ENCODE assay signal across 22 cellular contexts in the genomic region with DNA sequence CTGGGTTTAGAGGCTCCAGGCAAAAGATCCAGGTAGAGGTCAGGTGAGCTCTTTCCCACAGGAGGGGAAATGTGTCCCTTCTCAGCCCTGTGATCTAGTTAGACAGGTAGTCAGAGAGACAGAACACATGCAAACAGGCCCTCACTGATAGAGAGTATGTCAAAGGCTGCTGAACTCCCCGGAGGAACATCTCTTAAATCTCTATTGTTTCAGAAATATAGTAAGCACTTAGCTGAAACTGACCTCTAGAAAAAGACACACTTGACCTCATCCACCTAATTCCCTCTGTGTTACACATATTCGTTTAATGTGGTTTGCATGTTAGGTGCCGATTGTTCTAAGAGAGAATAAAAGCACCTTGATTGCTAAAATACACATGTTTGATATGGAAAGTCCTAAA. TPM values are rescaled to one million over a fixed set of nuclear protein-coding genes. Genes with fewer than 3 reads are reported as not detected.
"Had no signal": no experiment of that assay in that cellular context is flagged by ENCODE, and none has a peak within 500 bp of the region (broad histone marks: within the 10 kb centered on the region; RNA-seq: fewer than 3 reads in every experiment).

No MANE protein-coding gene starts in this region.

- H3K36me3 ChIP-seq: brain microvascular endothelial cell had no signal

- H3K9me3 Mint-ChIP-seq: activated CD4-positive, alpha-beta memory T cell treated with anti-CD3 and anti-CD28 coated beads, Interleukin-2, amount 10 ng/mL, durations not matched to agents 7 days and 5 days; activated naive CD8-positive, alpha-beta T cell treated with anti-CD3 and anti-CD28 coated beads for 36 hours; mesothelial cell of epicardium; nephron; type B pancreatic cell; WTC11 had no signal

- H3K79me2 ChIP-seq: hepatocyte had no signal

- H3K27ac Mint-ChIP-seq: activated CD4-positive, alpha-beta memory T cell treated with anti-CD3 and anti-CD28 coated beads, Interleukin-2, amount 10 ng/mL, durations not matched to agents 7 days and 5 days; activated CD4-positive, alpha-beta T cell treated with anti-CD3 and anti-CD28 coated beads for 36 hours; activated CD8-positive, alpha-beta memory T cell treated with anti-CD3 and anti-CD28 coated beads, Interleukin-2, amount 10 ng/mL, durations not matched to agents 7 days and 5 days; activated naive CD8-positive, alpha-beta T cell treated with anti-CD3 and anti-CD28 coated beads for 36 hours; mesothelial cell of epicardium; type B pancreatic cell; WTC11 had no signal

- H3K4me3 Mint-ChIP-seq: activated CD4-positive, alpha-beta memory T cell treated with anti-CD3 and anti-CD28 coated beads, Interleukin-2, amount 10 ng/mL, durations not matched to agents 7 days and 5 days; activated CD4-positive, alpha-beta T cell treated with anti-CD3 and anti-CD28 coated beads for 36 hours; activated CD8-positive, alpha-beta memory T cell treated with anti-CD3 and anti-CD28 coated beads, Interleukin-2, amount 10 ng/mL, durations not matched to agents 7 days and 5 days; activated naive CD8-positive, alpha-beta T cell treated with anti-CD3 and anti-CD28 coated beads for 36 hours; mesothelial cell of epicardium; nephron; type B pancreatic cell; WTC11 had no signal

- H3K4me2 ChIP-seq: hepatocyte had no signal

- DNase-seq: activated CD4-positive, alpha-beta memory T cell treated with anti-CD3 and anti-CD28 coated beads, Interleukin-2, amount 10 ng/mL, durations not matched to agents 7 days and 5 days; activated CD4-positive, alpha-beta T cell treated with anti-CD3 and anti-CD28 coated beads for 36 hours; activated CD8-positive, alpha-beta memory T cell treated with anti-CD3 and anti-CD28 coated beads, Interleukin-2, amount 10 ng/mL, durations not matched to agents 7 days and 5 days; activated naive CD4-positive, alpha-beta T cell; activated naive CD8-positive, alpha-beta T cell treated with anti-CD3 and anti-CD28 coated beads for 36 hours; amniotic stem cell; cerebellar nuclear complex; cortex of kidney; effector CD4-positive, alpha-beta T cell; small intestine; stimulated activated CD4-positive, alpha-beta T cell treated with anti-CD3 and anti-CD28 coated beads, Interleukin-4, amount 100 ng/mL, for 1 hour; SW 1271 had no signal

- H3K36me3 Mint-ChIP-seq: activated CD8-positive, alpha-beta memory T cell treated with anti-CD3 and anti-CD28 coated beads, Interleukin-2, amount 10 ng/mL, durations not matched to agents 7 days and 5 days; activated naive CD8-positive, alpha-beta T cell treated with anti-CD3 and anti-CD28 coated beads for 36 hours; mesothelial cell of epicardium; type B pancreatic cell; WTC11 had no signal

- H3K27ac ChIP-seq: brain microvascular endothelial cell, hepatocyte had no signal

- H3K27me3 Mint-ChIP-seq: activated CD4-positive, alpha-beta memory T cell treated with anti-CD3 and anti-CD28 coated beads, Interleukin-2, amount 10 ng/mL, durations not matched to agents 7 days and 5 days; activated CD4-positive, alpha-beta T cell treated with anti-CD3 and anti-CD28 coated beads for 36 hours; activated CD8-positive, alpha-beta memory T cell treated with anti-CD3 and anti-CD28 coated beads, Interleukin-2, amount 10 ng/mL, durations not matched to agents 7 days and 5 days; activated naive CD8-positive, alpha-beta T cell treated with anti-CD3 and anti-CD28 coated beads for 36 hours had no signal

- H2AFZ ChIP-seq: hepatocyte had no signal

- H3K9me3 ChIP-seq: testis had no signal

- H3K4me3 ChIP-seq: hepatocyte, testis had no signal

- ATAC-seq: activated CD4-positive, alpha-beta T cell treated with anti-CD3 and anti-CD28 coated beads for 36 hours; activated CD8-positive, alpha-beta memory T cell treated with anti-CD3 and anti-CD28 coated beads, Interleukin-2, amount 10 ng/mL, durations not matched to agents 7 days and 5 days; WTC11 had no signal

- H3K4me1 Mint-ChIP-seq: activated CD4-positive, alpha-beta memory T cell treated with anti-CD3 and anti-CD28 coated beads, Interleukin-2, amount 10 ng/mL, durations not matched to agents 7 days and 5 days; activated CD4-positive, alpha-beta T cell treated with anti-CD3 and anti-CD28 coated beads for 36 hours; activated CD8-positive, alpha-beta memory T cell treated with anti-CD3 and anti-CD28 coated beads, Interleukin-2, amount 10 ng/mL, durations not matched to agents 7 days and 5 days; activated naive CD8-positive, alpha-beta T cell treated with anti-CD3 and anti-CD28 coated beads for 36 hours had no signal

- H3K27me3 ChIP-seq: brain microvascular endothelial cell, hepatocyte, testis had no signal

RNA-seq across cellular contexts. Expression of gene CCDC185, which starts 52.6 kb away (rescaled TPM):
- total RNA-seq: activated CD4-positive, alpha-beta memory T cell treated with anti-CD3 and anti-CD28 coated beads, Interleukin-2, amount 10 ng/mL, durations not matched to agents 7 days and 5 days; activated CD4-positive, alpha-beta T cell treated with anti-CD3 and anti-CD28 coated beads for 36 hours; activated CD8-positive, alpha-beta memory T cell treated with anti-CD3 and anti-CD28 coated beads, Interleukin-2, amount 10 ng/mL, durations not matched to agents 7 days and 5 days; activated naive CD8-positive, alpha-beta T cell treated with anti-CD3 and anti-CD28 coated beads for 36 hours; hepatocyte; lung microvascular endothelial cell; mesothelial cell of epicardium; posterior vena cava; T-helper 2 cell treated with Interferon-gamma antibody and Interleukin-4, amounts not matched to agents 100 ng/mL and 5 ng/mL, for 36 hours; WTC11 had no signal
- polyA plus RNA-seq: hepatocyte, small intestine had no signal
